Comparison of ENCODE assay signal across 8 cellular contexts in the genomic region with DNA sequence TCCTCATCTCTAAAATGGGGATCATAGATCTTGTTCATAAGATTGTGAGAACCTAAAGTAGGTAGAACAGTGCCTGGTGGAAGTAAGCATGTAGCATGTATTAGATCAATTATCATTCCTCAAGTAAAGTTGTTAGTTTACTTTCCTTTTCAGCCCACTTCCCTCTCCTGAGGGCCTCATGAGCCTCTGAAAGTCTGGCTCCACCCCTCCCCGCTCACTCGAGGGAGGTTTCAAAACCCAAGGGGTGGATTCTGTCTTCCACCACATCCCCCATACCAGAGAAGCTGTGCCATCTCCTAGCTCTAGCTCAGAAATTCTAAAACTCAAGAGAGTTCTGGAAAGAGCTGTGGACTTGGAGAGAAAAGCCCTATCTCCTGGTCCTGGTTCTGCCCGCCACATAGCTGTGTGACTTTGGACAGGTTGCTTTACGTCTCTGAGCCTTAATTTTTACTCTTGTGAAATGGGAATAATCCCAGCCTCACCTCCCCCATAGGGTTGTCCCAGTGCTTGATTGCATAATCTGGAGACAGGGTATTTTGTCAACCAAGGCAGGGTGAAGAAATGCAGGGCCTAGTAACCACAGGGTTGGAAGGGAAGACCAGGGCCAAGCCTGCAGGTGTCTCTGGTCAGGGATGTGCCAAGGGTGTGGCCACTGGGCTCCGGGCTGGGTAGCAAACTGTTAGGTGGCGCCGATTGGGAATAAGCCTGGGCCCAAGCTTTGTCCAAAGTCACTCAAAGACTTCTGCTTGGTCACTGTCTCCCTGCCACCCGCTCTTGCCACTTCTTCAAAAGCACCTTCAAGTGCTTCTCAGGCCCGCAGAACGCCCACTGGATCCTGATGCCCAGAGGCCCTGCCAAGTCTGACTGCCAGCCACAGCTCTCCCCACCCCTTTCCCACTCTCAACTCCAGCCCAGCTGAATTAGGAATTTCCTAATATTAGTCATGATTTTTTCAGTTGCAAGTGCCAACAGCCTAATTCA. TPM values are rescaled to one million over a fixed set of nuclear protein-coding genes. Genes with fewer than 3 reads are reported as not detected.
A peak's percentile ranks its signal among the peaks of the same experiment; 100 is the strongest.
DNase-seq lines count a peak whose midpoint lies in the region; ATAC-seq and TF ChIP-seq lines count a peak whose summit lies in the region.

No MANE protein-coding gene starts in this region.

- peak overlapping the region; percentile 46 for H3K4me3 ChIP-seq in GM23248
- H3K4me3 ChIP-seq in SJSA1: no peak overlapping the region
- H3K4me3 ChIP-seq in gastroesophageal sphincter: no peak overlapping the region

- peak; percentile 86 for ATAC-seq in gastroesophageal sphincter
- peak; percentile 48 for ATAC-seq in stimulated activated memory B cell treated with anti-CD40 and anti-IgM and Interleukin-4, amounts not matched to agents 10 μg/mL and 1 μg/mL and 100 μg/mL, for 72 hours
- no peak for ATAC-seq in HG03354 (IDR thresholded peaks at IDR 0.05; ENCODE audit: poor library complexity, severe bottlenecking, unreplicated experiment)
- no peak for ATAC-seq in HG03460 (IDR thresholded peaks at IDR 0.05; ENCODE audit: unreplicated experiment)

- H3K4me2 ChIP-seq in GM23248 (ENCODE audit: unreplicated experiment): peak overlapping the region; percentile 63

- H3F3A ChIP-seq in GM23248 (ENCODE audit: insufficient read depth): peaks cover 50% of the 10 kb centered on the region

- no peaks in the 10 kb centered on the region for H4K20me1 ChIP-seq in GM23248 (ENCODE audit: insufficient read depth)

- TF ChIP-seq EP300 in gastroesophageal sphincter (IDR thresholded peaks at IDR 0.05): no peak

- H3K27ac ChIP-seq in GM23248: peak overlapping the region; percentile 98
- H3K27ac ChIP-seq in SJSA1: peak overlapping the region; percentile 97
- peak overlapping the region in 3 of 4 donors; percentile 76 to 86 (median 79) for H3K27ac ChIP-seq in gastroesophageal sphincter

- WGBS in GM23248 (ENCODE audit: low coverage in 1 of 2, low lambda C conversion rate in 2 of 2, missing lambda C conversion rate in 2 of 2), 2 experiments: 12 to 14% methylated on average over 10 of the region's 10 CpGs
- 13 to 27% methylated on average over 2 to 4 of the region's 10 CpGs for WGBS in gastroesophageal sphincter (ENCODE audit: low coverage in 1 of 2), 2 donors

- H3K9ac ChIP-seq in GM23248: peak overlapping the region; percentile 89

- H3K4me1 ChIP-seq in GM23248 (ENCODE audit: insufficient read depth): peaks cover 56% of the 10 kb centered on the region
- H3K4me1 ChIP-seq in SJSA1 (replicated peaks): peaks cover 52% of the 10 kb centered on the region
- peaks cover 0 to 64% (median 46%) of the 10 kb centered on the region in 3 donors for H3K4me1 ChIP-seq in gastroesophageal sphincter

- peaks cover 11% of the 10 kb centered on the region; the same call in 1 of the 2 replicates for H3K79me2 ChIP-seq in GM23248 (ENCODE audit: insufficient read depth)

- peak; percentile 95 for DNase-seq in GM23248
- peak; percentile 74 to 75 for DNase-seq in SJSA1 (ENCODE audit: low read depth in 1 of 2, low spot score in 2 of 2)
- no peak for DNase-seq in DMS 273 treated with DMSO at 0.1 percent for 48 hours (lab: John Stamatoyannopoulos, UW)
- no peak for DNase-seq in iPS-NIHi7 (ENCODE audit: extremely low spot score)

- no peak for TF ChIP-seq CTCF in gastroesophageal sphincter (IDR thresholded peaks at IDR 0.05)

- no peaks in the 10 kb centered on the region for H3K9me2 ChIP-seq in GM23248 (ENCODE audit: insufficient read depth)

- H3K36me3 ChIP-seq in GM23248 (ENCODE audit: low read depth): no peaks in the 10 kb centered on the region
- no peaks in the 10 kb centered on the region for H3K36me3 ChIP-seq in SJSA1
- H3K36me3 ChIP-seq in gastroesophageal sphincter: no peaks in the 10 kb centered on the region

- H3K4me3 Mint-ChIP-seq in stimulated activated memory B cell treated with anti-CD40 and anti-IgM and Interleukin-4, amounts not matched to agents 10 μg/mL and 1 μg/mL and 100 μg/mL, for 72 hours: no peak overlapping the region

- no peaks in the 10 kb centered on the region for H3K36me3 Mint-ChIP-seq in stimulated activated memory B cell treated with anti-CD40 and anti-IgM and Interleukin-4, amounts not matched to agents 10 μg/mL and 1 μg/mL and 100 μg/mL, for 72 hours

- TF ChIP-seq POLR2A in gastroesophageal sphincter (IDR thresholded peaks at IDR 0.05): no peak

- H3K27me3 Mint-ChIP-seq in stimulated activated memory B cell treated with anti-CD40 and anti-IgM and Interleukin-4, amounts not matched to agents 10 μg/mL and 1 μg/mL and 100 μg/mL, for 72 hours: peaks cover 29% of the 10 kb centered on the region

- no peaks in the 10 kb centered on the region for H3K4me1 Mint-ChIP-seq in stimulated activated memory B cell treated with anti-CD40 and anti-IgM and Interleukin-4, amounts not matched to agents 10 μg/mL and 1 μg/mL and 100 μg/mL, for 72 hours

- in situ Hi-C loops in GM23248 (cut with MboI): no loop called here

- no peak overlapping the region for H2AFZ ChIP-seq in GM23248

- H3K9me3 Mint-ChIP-seq in stimulated activated memory B cell treated with anti-CD40 and anti-IgM and Interleukin-4, amounts not matched to agents 10 μg/mL and 1 μg/mL and 100 μg/mL, for 72 hours: peaks cover 9% of the 10 kb centered on the region

- H3K27ac Mint-ChIP-seq in stimulated activated memory B cell treated with anti-CD40 and anti-IgM and Interleukin-4, amounts not matched to agents 10 μg/mL and 1 μg/mL and 100 μg/mL, for 72 hours: no peak overlapping the region

- no peaks in the 10 kb centered on the region for H3K9me3 ChIP-seq in GM23248 (ENCODE audit: low read depth)
- peaks cover 9% of the 10 kb centered on the region for H3K9me3 ChIP-seq in SJSA1 (replicated peaks)
- H3K9me3 ChIP-seq in gastroesophageal sphincter: no peaks in the 10 kb centered on the region

- H3K27me3 ChIP-seq in GM23248 (replicated peaks; ENCODE audit: insufficient read depth) (no peaks in the 10 kb centered on the region), SJSA1 (replicated peaks) (no peaks in the 10 kb centered on the region), gastroesophageal sphincter (no peaks in the 10 kb centered on the region)

RNA-seq across cellular contexts. Expression of a gene that starts 20.4 kb away (rescaled TPM):
- 6,472 and 7,860 TPM in 2 replicates for total RNA-seq in GM23248 (2014; rRNA removed; shearing (Covaris generic))
- polyA plus RNA-seq in GM23248 (2016; fragmentation: Nextera tagmentation; extraction: Ambion mirVana): 15,283 and 15,653 TPM in 2 replicates
- total RNA-seq in SJSA1 (2014; rRNA removed; shearing (Covaris generic)): 957 and 2,133 TPM in 2 replicates
- 10 to 100 TPM; 14.6 to 92.9 (median 69.7) TPM for total RNA-seq in gastroesophageal sphincter

RNA-seq across cellular contexts. Expression of a gene that starts 52.5 kb away (rescaled TPM):
- 0.32 TPM in 1 of 2 replicates, not detected in the other for total RNA-seq in GM23248 (2014; rRNA removed; shearing (Covaris generic))
- 0.61 TPM in 1 of 2 replicates, not detected in the other for polyA plus RNA-seq in GM23248 (2016; fragmentation: Nextera tagmentation; extraction: Ambion mirVana)
- 0.05 TPM in 1 of 2 replicates, not detected in the other for total RNA-seq in SJSA1 (2014; rRNA removed; shearing (Covaris generic))
- under 1 TPM in 1 of 4 donors, not detected in 3; 0.16 TPM for total RNA-seq in gastroesophageal sphincter

RNA-seq across cellular contexts. Expression of a gene that starts 56.0 kb away (rescaled TPM):
- 1.6 TPM in 1 of 2 replicates, not detected in the other for total RNA-seq in GM23248 (2014; rRNA removed; shearing (Covaris generic))
- 1.4 and 1.8 TPM in 2 replicates for polyA plus RNA-seq in GM23248 (2016; fragmentation: Nextera tagmentation; extraction: Ambion mirVana)
- 2.4 TPM in 1 of 2 replicates, not detected in the other for total RNA-seq in SJSA1 (2014; rRNA removed; shearing (Covaris generic))
- 100 to 1,000 TPM in 2 of 4 donors, 10 to 100 TPM in 2; 58.1 to 145 (median 93.4) TPM for total RNA-seq in gastroesophageal sphincter

Comparison
In these comparisons a context has a peak if more than half of its experiments do, and no peak if none do; other contexts are left out.
1. DNase-seq: peak in GM23248 (single experiment) and SJSA1 (2 of 2); none in DMS 273 treated with DMSO at 0.1 percent for 48 hours (single experiment) and iPS-NIHi7 (single experiment).
2. ATAC-seq: peak in gastroesophageal sphincter (single experiment) and stimulated activated memory B cell treated with anti-CD40 and anti-IgM and Interleukin-4, amounts not matched to agents 10 μg/mL and 1 μg/mL and 100 μg/mL, for 72 hours (single experiment); none in HG03354 (single experiment) and HG03460 (single experiment).
3. RNA of a gene that starts 20.4 kb away (total RNA-seq): 6,472 to 7,860 TPM in GM23248 and 957 to 2,133 TPM in SJSA1; 14.6 to 92.9 TPM in gastroesophageal sphincter; every median in the first group is over 10 times any median in the second.
4. RNA of a gene that starts 56.0 kb away (total RNA-seq): 58.1 to 145 TPM in gastroesophageal sphincter; 2.4 TPM in SJSA1 and 1.6 TPM in GM23248; every median in the first group is over 10 times any median in the second.
5. Peak in every context shown above with its lines, with median percentiles within 50 percentile points of each other: H3K27ac ChIP-seq.